In genomic region chr22:50508897-50509296, GRCh38 we compare ENCODE assay signal across 9 cellular contexts. TPM values are rescaled to one million over a fixed set of nuclear protein-coding genes. Genes with fewer than 3 reads are reported as not detected.
DNase-seq lines count a peak whose midpoint lies in the region; ATAC-seq, FAIRE-seq and TF ChIP-seq lines count a peak whose summit lies in the region.
"Had no signal": no experiment of that assay in that cellular context is flagged by ENCODE, and none has a peak within 500 bp of the region (broad histone marks: within the 10 kb centered on the region; RNA-seq: fewer than 3 reads in every experiment).

No MANE protein-coding gene starts in this region.

- H3K4me1 Mint-ChIP-seq in CD4-positive, alpha-beta T cell (ENCODE audit: low read depth): peaks cover 21% of the 10 kb centered on the region

- no peak overlapping the region for H4K91ac ChIP-seq in H1 (replicated peaks; ENCODE audit: insufficient read length, low read length)

- no peak for ATAC-seq in CD4-positive, alpha-beta T cell (ENCODE audit: poor library complexity)
- ATAC-seq in HG02884 (IDR thresholded peaks at IDR 0.05; ENCODE audit: unreplicated experiment): no peak

- H3K9ac ChIP-seq in NT2/D1 (ENCODE audit: insufficient read length, low read depth): peak overlapping the region; percentile 96
- peak overlapping the region in 3 of 4 experiments; percentile 30 to 59 (median 48); a peak in 4 of 7 replicates for H3K9ac ChIP-seq in H1 (replicated peaks in 1 of 4; ENCODE audit: extremely low read depth in 1 of 4, low read depth in 3 of 4, low read length in 3 of 4)

- no peak for TF ChIP-seq POLR2A in H1 (IDR thresholded peaks at IDR 0.05; ENCODE audit: control extremely low read depth in 1 of 2, low read depth in 2 of 2, low read length in 2 of 2)

- no peak overlapping the region for H3K56ac ChIP-seq in H1 (replicated peaks; ENCODE audit: insufficient read length, low read depth, low read length)

- H3K9me3 Mint-ChIP-seq in CD4-positive, alpha-beta T cell: no peaks in the 10 kb centered on the region

- no peak overlapping the region for H2BK120ac ChIP-seq in H1 (replicated peaks; ENCODE audit: low read depth, low read length)

- H3K27ac ChIP-seq in CD4-positive, alpha-beta T cell (ENCODE audit: low read depth, low read length): peak overlapping the region; percentile 85
- H3K27ac ChIP-seq in H1 (ENCODE audit: low read depth, low read length) (no peak overlapping the region), neutrophil (peak overlapping the region; percentile 92)

- H3K4ac ChIP-seq in H1 (replicated peaks; ENCODE audit: insufficient read length, low read depth, low read length): no peak overlapping the region

- H2BK15ac ChIP-seq in H1 (ENCODE audit: low read length): no peak overlapping the region

- POLR2A ChIA-PET in CD4-positive, alpha-beta T cell (lab: Charles Lee): interaction anchor here (0.7 to 4.9 kb wide), 16 partner anchors 8 to 263 kb away, joined by 3 to 250 read pairs (median 10); partner anchors contain the start of genes ARSA, CHKB, KLHDC7B and SCO2
- POLR2A ChIA-PET in H1 (lab: Charles Lee; ENCODE audit: partially characterized antibody): interaction anchor here (0.8 to 3.5 kb wide), 9 partner anchors 8 to 55 kb away, joined by 3 to 32 read pairs (median 3); partner anchors contain the start of gene SCO2

- peaks cover 11% of the 10 kb centered on the region; the same call in 1 of the 2 replicates for H3K23me2 ChIP-seq in H1 (ENCODE audit: low read depth, low read length)

- peaks cover 15% of the 10 kb centered on the region; the same call in 1 of the 2 replicates for H3K79me1 ChIP-seq in H1 (ENCODE audit: low read depth, low read length)

- peaks cover 3 to 22% of the 10 kb centered on the region in 2 experiments for H4K20me1 ChIP-seq in H1 (replicated peaks in 1 of 2; ENCODE audit: control insufficient read depth in 1 of 2, insufficient read depth in 2 of 2, low read length in 2 of 2)

- TF ChIP-seq EP300 in H1 (IDR thresholded peaks at IDR 0.05; ENCODE audit: borderline replicate concordance in 1 of 2, low read depth in 2 of 2, low read length in 2 of 2): no peak

- H2BK5ac ChIP-seq in H1 (ENCODE audit: low read depth, low read length): no peak overlapping the region

- H2BK12ac ChIP-seq in H1 (ENCODE audit: low read depth, low read length): no peak overlapping the region

- H3K4me3 ChIP-seq in NT2/D1 (ENCODE audit: insufficient read length, low read depth): peak overlapping the region; percentile 75
- H3K4me3 ChIP-seq in H1 (ENCODE audit: extremely low read depth in 1 of 4, insufficient read depth in 2 of 4, low read depth in 3 of 4, low read length in 4 of 4): peak overlapping the region; percentile 83 to 97 (median 85)
- peak overlapping the region; percentile 78 to 79 for H3K4me3 ChIP-seq in neutrophil (ENCODE audit: low read depth in 1 of 2, low read length in 1 of 2)

- FAIRE-seq in H1 (lab: Jason Lieb, UNC) (no peak), RCC 7860 (lab: Jason Lieb, UNC) (no peak)

- H3K4me1 ChIP-seq in NT2/D1 (ENCODE audit: insufficient read depth, insufficient read length) (peaks cover 8% of the 10 kb centered on the region), H1 (replicated peaks in 1 of 4; ENCODE audit: control insufficient read depth in 3 of 4, insufficient read depth in 4 of 4, low read length in 3 of 4) (peaks cover 2 to 8% (median 5%) of the 10 kb centered on the region in 4 experiments), neutrophil (ENCODE audit: control insufficient read depth in 1 of 2, insufficient read depth in 1 of 2, low read depth in 1 of 2, low read length in 1 of 2) (peaks cover 16 to 22% of the 10 kb centered on the region in 2 experiments)

- DNase-seq in CD4-positive, alpha-beta T cell: no peak
- no peak for DNase-seq in NT2/D1 (ENCODE audit: low read depth, low spot score)
- no peak for DNase-seq in H1 (ENCODE audit: low read depth in 1 of 2, low spot score in 2 of 2)
- no peak for DNase-seq in RCC 7860 (ENCODE audit: low spot score)
- DNase-seq in NCI-H524 treated with DMSO at 0.1 percent for 48 hours (lab: John Stamatoyannopoulos, UW): no peak
- no peak for DNase-seq in NCI-H748 (lab: John Stamatoyannopoulos, UW; ENCODE audit: unreplicated experiment)

- no peak overlapping the region for H4K8ac ChIP-seq in H1 (ENCODE audit: extremely low read depth, insufficient read depth, low read length)

- H2AFZ ChIP-seq in H1 (ENCODE audit: low read length): no peak overlapping the region

- no peak for TF ChIP-seq CTCF in CD4-positive, alpha-beta T cell (IDR thresholded peaks at IDR 0.05)
- TF ChIP-seq CTCF in H1 (IDR thresholded peaks at IDR 0.05; ENCODE audit: control extremely low read depth in 1 of 3, insufficient read depth in 1 of 3, low read depth in 1 of 3, low read length in 3 of 3) (no peak), neutrophil (IDR thresholded peaks at IDR 0.05) (no peak)

- H4K5ac ChIP-seq in H1 (ENCODE audit: insufficient read length, low read depth, low read length): no peak overlapping the region

- H3K36me3 ChIP-seq in NT2/D1 (ENCODE audit: insufficient read depth, insufficient read length, low read length) (peaks cover 28% of the 10 kb centered on the region), H1 (ENCODE audit: control insufficient read depth in 2 of 4, insufficient read depth in 4 of 4, low read length in 3 of 4) (peaks cover 0 to 15% (median 0%) of the 10 kb centered on the region in 4 experiments; a peak in 3 of 8 replicates), neutrophil (peaks cover 28% of the 10 kb centered on the region)

- no peak for TF ChIP-seq RAD21 in H1 (IDR thresholded peaks at IDR 0.05 in 1 of 2, conservative IDR thresholded peaks at IDR 0.05 in 1 of 2; ENCODE audit: low read depth in 2 of 2, low read length in 2 of 2)

- H3K27me3 Mint-ChIP-seq in CD4-positive, alpha-beta T cell: no peaks in the 10 kb centered on the region

- H3K4me2 ChIP-seq in H1 (ENCODE audit: insufficient read depth in 1 of 2, low read depth in 2 of 2, low read length in 2 of 2): peak overlapping the region; percentile 73 to 85

- H3K4me3 Mint-ChIP-seq in CD4-positive, alpha-beta T cell: peak overlapping the region; percentile 88

- H2AK5ac ChIP-seq in H1 (ENCODE audit: low read depth, low read length): no peak overlapping the region

- H3K79me2 ChIP-seq in H1 (ENCODE audit: control insufficient read depth in 1 of 2, insufficient read depth in 2 of 2, low read length in 2 of 2): peaks cover 0 to 32% of the 10 kb centered on the region in 2 experiments; a peak in 3 of 4 replicates

- peaks cover 20% of the 10 kb centered on the region for H3K36me3 Mint-ChIP-seq in CD4-positive, alpha-beta T cell (ENCODE audit: low read depth)

- H3K14ac ChIP-seq in H1 (ENCODE audit: insufficient read length): no peak overlapping the region

- CTCF ChIA-PET in CD4-positive, alpha-beta T cell (lab: Charles Lee): interaction anchor here (2.0 to 3.6 kb wide), 5 partner anchors 11 to 112 kb away, joined by 5 to 42 read pairs (median 11); partner anchors contain the start of genes SCO2 and SYCE3
- CTCF ChIA-PET in H1 (lab: Charles Lee; ENCODE audit: partially characterized antibody): interaction anchor here (0.6 to 1.6 kb wide), 4 partner anchors 14 to 93 kb away, joined by 3 to 6 read pairs (median 4); partner anchors contain the start of gene SCO2

- intact Hi-C loops in CD4-positive, alpha-beta T cell (cut with DNase I, micrococcal nuclease): loop anchor here (1.0 to 10.0 kb wide), 8 partner anchors 16 to 264 kb away; partner anchors contain the start of genes SCO2 (in 2 of the 2), CHKB (in 1 of the 2), PPP6R2 (in 1 of the 2) and TUBGCP6 (in 1 of the 2)

- H3K27ac Mint-ChIP-seq in CD4-positive, alpha-beta T cell: peak overlapping the region; percentile 95

- 61% methylated on average over 3 of the region's 3 CpGs; no CpG with 5 or more reads in 1 of the 2 experiments for WGBS in H1 (ENCODE audit: extremely low coverage in 1 of 2, insufficient coverage in 1 of 2, insufficient read length in 1 of 2, insufficient replicate concordance in 2 of 2, low coverage in 1 of 2, low lambda C conversion rate in 2 of 2, missing lambda C conversion rate in 1 of 2), 2 experiments

- no peaks in the 10 kb centered on the region for H3K9me3 ChIP-seq in CD4-positive, alpha-beta T cell (ENCODE audit: control insufficient read depth, low read length)
- H3K9me3 ChIP-seq in NT2/D1 (ENCODE audit: insufficient read depth, low read length) (no peaks in the 10 kb centered on the region), H1 (ENCODE audit: insufficient read depth in 2 of 2, low read depth in 1 of 2, low read length in 1 of 2) (no peaks in the 10 kb centered on the region), neutrophil (no peaks in the 10 kb centered on the region)

- no peaks in the 10 kb centered on the region for H3K27me3 ChIP-seq in CD4-positive, alpha-beta T cell (ENCODE audit: control insufficient read depth, insufficient read depth, low read length)
- no peaks in the 10 kb centered on the region for H3K27me3 ChIP-seq in NT2/D1 (ENCODE audit: insufficient read depth, insufficient read length)
- no peaks in the 10 kb centered on the region for H3K27me3 ChIP-seq in H1 (replicated peaks in 1 of 4; ENCODE audit: control insufficient read depth in 3 of 4, extremely low read depth in 1 of 4, insufficient read depth in 3 of 4, low read length in 3 of 4)
- H3K27me3 ChIP-seq in neutrophil: no peaks in the 10 kb centered on the region

- H3K18ac ChIP-seq in H1 (ENCODE audit: extremely low read depth, low read length): no peak overlapping the region

- H2BK20ac ChIP-seq in H1 (ENCODE audit: low read length): no peak overlapping the region

- H3K23ac ChIP-seq in H1 (ENCODE audit: insufficient read length): no peak overlapping the region

RNA-seq across cellular contexts. Expression of gene NCAPH2, which starts 0.9 kb away (rescaled TPM):
- total RNA-seq in CD4-positive, alpha-beta T cell: 100 to 1,000 TPM; 184 to 185 TPM
- total RNA-seq in H1 (2021; fragmentation: NEBNext Ultra II Directional; extraction: Animal tissue kit (Norgen Biotek cat#: 25700)): 62.2 and 70.4 TPM in 2 replicates
- 73.8 and 81.6 TPM in 2 replicates for polyA plus RNA-seq in H1 (2011; rRNA removed)
- 69.3 TPM for polyA plus RNA-seq in H1 (2011; cell fraction: cytosol; rRNA removed)
- 122 TPM for polyA plus RNA-seq in H1 (2011; cell fraction: nucleus; rRNA removed)
- 40.8 to 68.5 TPM (median 62.3 TPM) in 4 replicates for polyA plus RNA-seq in H1 (2012, experiment 1 of 2)
- polyA plus RNA-seq in H1 (2012, experiment 2 of 2): 53.6 TPM
- polyA plus RNA-seq in H1 (2013, experiment 1 of 2): 24.8 TPM
- polyA plus RNA-seq in H1 (2013, experiment 2 of 2): 23.7 TPM
- 33.5 and 33.6 TPM in 2 replicates for polyA minus RNA-seq in H1 (2011; rRNA and poly(A)+ RNA removed)
- polyA minus RNA-seq in H1 (2011; cell fraction: cytosol; rRNA and poly(A)+ RNA removed): 39.4 TPM
- polyA minus RNA-seq in H1 (2011; cell fraction: nucleus; rRNA and poly(A)+ RNA removed): 33.5 TPM

RNA-seq across cellular contexts. Expression of gene LMF2, which starts 1.4 kb away (rescaled TPM):
- total RNA-seq in CD4-positive, alpha-beta T cell: 100 to 1,000 TPM; 107 to 114 TPM
- total RNA-seq in H1 (2021; fragmentation: NEBNext Ultra II Directional; extraction: Animal tissue kit (Norgen Biotek cat#: 25700)): 31.3 and 34.3 TPM in 2 replicates
- 62.9 and 80.4 TPM in 2 replicates for polyA plus RNA-seq in H1 (2011; rRNA removed)
- polyA plus RNA-seq in H1 (2011; cell fraction: cytosol; rRNA removed): 49.9 TPM
- 250 TPM for polyA plus RNA-seq in H1 (2011; cell fraction: nucleus; rRNA removed)
- polyA plus RNA-seq in H1 (2012, experiment 1 of 2): 18.2 to 38.1 TPM (median 36.3 TPM) in 4 replicates
- 28.8 TPM for polyA plus RNA-seq in H1 (2012, experiment 2 of 2)
- polyA plus RNA-seq in H1 (2013, experiment 1 of 2): 42.9 TPM
- polyA plus RNA-seq in H1 (2013, experiment 2 of 2): 40.7 TPM
- polyA minus RNA-seq in H1 (2011; rRNA and poly(A)+ RNA removed): 11.2 and 19.4 TPM in 2 replicates
- polyA minus RNA-seq in H1 (2011; cell fraction: cytosol; rRNA and poly(A)+ RNA removed): 26.9 TPM
- 43.0 TPM for polyA minus RNA-seq in H1 (2011; cell fraction: nucleus; rRNA and poly(A)+ RNA removed)

RNA-seq across cellular contexts. Expression of gene SCO2, which starts 16.5 kb away (rescaled TPM):
- 1 to 10 TPM in 1 of 2 experiments, under 1 TPM in 1; 0.61 to 5.6 TPM for total RNA-seq in CD4-positive, alpha-beta T cell
- total RNA-seq in H1 (2021; fragmentation: NEBNext Ultra II Directional; extraction: Animal tissue kit (Norgen Biotek cat#: 25700)): 2.2 TPM in 1 of 2 replicates, not detected in the other
- polyA plus RNA-seq in H1 (2011; rRNA removed): 2.0 and 2.5 TPM in 2 replicates
- polyA plus RNA-seq in H1 (2011; cell fraction: cytosol; rRNA removed): 0.54 TPM
- 1.8 TPM for polyA plus RNA-seq in H1 (2011; cell fraction: nucleus; rRNA removed)
- 0.31 to 1.3 TPM (median 0.68 TPM) in 3 of 4 replicates, not detected in the other for polyA plus RNA-seq in H1 (2012, experiment 1 of 2)
- 1.3 TPM for polyA plus RNA-seq in H1 (2012, experiment 2 of 2)
- 0.10 TPM for polyA plus RNA-seq in H1 (2013, experiment 1 of 2)
- polyA plus RNA-seq in H1 (2013, experiment 2 of 2): not detected
- polyA minus RNA-seq in H1 (2011; rRNA and poly(A)+ RNA removed): not detected in 2 replicates
- not detected for polyA minus RNA-seq in H1 (2011; cell fraction: cytosol; rRNA and poly(A)+ RNA removed)
- 2.1 TPM for polyA minus RNA-seq in H1 (2011; cell fraction: nucleus; rRNA and poly(A)+ RNA removed)

RNA-seq across cellular contexts. Expression of gene TYMP, which starts 20.9 kb away (rescaled TPM):
- 10 to 100 TPM in 1 of 2 experiments, 1 to 10 TPM in 1; 9.9 to 10.0 TPM for total RNA-seq in CD4-positive, alpha-beta T cell
- total RNA-seq in H1 (2021; fragmentation: NEBNext Ultra II Directional; extraction: Animal tissue kit (Norgen Biotek cat#: 25700)): 0.43 and 0.46 TPM in 2 replicates
- polyA plus RNA-seq in H1 (2011; rRNA removed): 0.48 and 0.83 TPM in 2 replicates
- polyA plus RNA-seq in H1 (2011; cell fraction: cytosol; rRNA removed): 0.58 TPM
- 1.6 TPM for polyA plus RNA-seq in H1 (2011; cell fraction: nucleus; rRNA removed)
- 0.40 to 0.65 TPM (median 0.51 TPM) in 4 replicates for polyA plus RNA-seq in H1 (2012, experiment 1 of 2)
- 0.16 TPM for polyA plus RNA-seq in H1 (2012, experiment 2 of 2)
- polyA plus RNA-seq in H1 (2013, experiment 1 of 2): 0.47 TPM
- polyA plus RNA-seq in H1 (2013, experiment 2 of 2): 0.39 TPM
- 0.28 TPM in 1 of 2 replicates, not detected in the other for polyA minus RNA-seq in H1 (2011; rRNA and poly(A)+ RNA removed)
- polyA minus RNA-seq in H1 (2011; cell fraction: cytosol; rRNA and poly(A)+ RNA removed): not detected
- 0.90 TPM for polyA minus RNA-seq in H1 (2011; cell fraction: nucleus; rRNA and poly(A)+ RNA removed)

RNA-seq across cellular contexts. Expression of gene MIOX, which starts 22.2 kb away (rescaled TPM):
- not detected for total RNA-seq in CD4-positive, alpha-beta T cell
- 0.30 and 0.33 TPM in 2 replicates for total RNA-seq in H1 (2021; fragmentation: NEBNext Ultra II Directional; extraction: Animal tissue kit (Norgen Biotek cat#: 25700))
- 0.32 and 0.57 TPM in 2 replicates for polyA plus RNA-seq in H1 (2011; rRNA removed)
- polyA plus RNA-seq in H1 (2011; cell fraction: cytosol; rRNA removed): 0.30 TPM
- polyA plus RNA-seq in H1 (2011; cell fraction: nucleus; rRNA removed): 1.6 TPM
- 0.44 to 0.54 TPM (median 0.48 TPM) in 3 of 4 replicates, not detected in the other for polyA plus RNA-seq in H1 (2012, experiment 1 of 2)
- polyA plus RNA-seq in H1 (2012, experiment 2 of 2): not detected
- 0.10 TPM for polyA plus RNA-seq in H1 (2013, experiment 1 of 2)
- 0.15 TPM for polyA plus RNA-seq in H1 (2013, experiment 2 of 2)
- polyA minus RNA-seq in H1 (2011; rRNA and poly(A)+ RNA removed): 0.32 TPM in 1 of 2 replicates, not detected in the other
- polyA minus RNA-seq in H1 (2011; cell fraction: cytosol; rRNA and poly(A)+ RNA removed): not detected
- not detected for polyA minus RNA-seq in H1 (2011; cell fraction: nucleus; rRNA and poly(A)+ RNA removed)
- total RNA-seq: mononuclear cell had no signal
